In genomic region chr1:206803221-206803730, GRCh38 we compare ENCODE assay signal across 10 cellular contexts. TPM values are rescaled to one million over a fixed set of nuclear protein-coding genes. Genes with fewer than 3 reads are reported as not detected.
A peak's percentile ranks its signal among the peaks of the same experiment; 100 is the strongest.
DNase-seq lines count a peak whose midpoint lies in the region; ATAC-seq and TF ChIP-seq lines count a peak whose summit lies in the region.
"Had no signal": no experiment of that assay in that cellular context is flagged by ENCODE, and none has a peak within 500 bp of the region (broad histone marks: within the 10 kb centered on the region; RNA-seq: fewer than 3 reads in every experiment).

No MANE protein-coding gene starts in this region.

- no peak for TF ChIP-seq CTCF in PC-9 (conservative IDR thresholded peaks at IDR 0.05)

- POLR2A ChIA-PET in activated CD4-positive, alpha-beta memory T cell treated with anti-CD3 and anti-CD28 coated beads for 36 hours (lab: Charles Lee): interaction anchor here (0.7 to 5.3 kb wide), 14 partner anchors 8 to 247 kb away, joined by 3 to 44 read pairs (median 6); partner anchors contain the start of gene IL19
- POLR2A ChIA-PET in PC-9 (lab: Charles Lee; ENCODE audit: unreplicated experiment): no interaction called here

- H3K4me1 Mint-ChIP-seq in activated CD4-positive, alpha-beta memory T cell treated with anti-CD3 and anti-CD28 coated beads for 36 hours (ENCODE audit: low read depth): peaks cover 79% of the 10 kb centered on the region
- peaks cover 30 to 40% of the 10 kb centered on the region in 2 donors for H3K4me1 Mint-ChIP-seq in natural killer cell treated with Interleukin-12 subunit alpha and Interleukin-12 subunit beta and Interleukin-15 and Interleukin-18, amount 100 ng/mL, for 72 hours (ENCODE audit: low read depth in 2 of 2)

- H3K36me3 ChIP-seq in PC-9 (ENCODE audit: low read depth): no peaks in the 10 kb centered on the region
- H3K36me3 ChIP-seq: upper lobe of left lung had no signal

- H3K27me3 ChIP-seq in PC-9 (ENCODE audit: insufficient read depth, low read depth): 0 out of 2 replicates have a peak, but pooled peaks cover 5% of the 10 kb centered on the region
- H3K27me3 ChIP-seq: upper lobe of left lung had no signal

- H3K4me3 ChIP-seq in PC-9: no peak overlapping the region
- H3K4me3 ChIP-seq: upper lobe of left lung had no signal

- peak overlapping the region; percentile 66 for H3K27ac Mint-ChIP-seq in activated CD4-positive, alpha-beta memory T cell treated with anti-CD3 and anti-CD28 coated beads for 36 hours
- peak overlapping the region in 1 of 2 donors; percentile 13 for H3K27ac Mint-ChIP-seq in natural killer cell treated with Interleukin-12 subunit alpha and Interleukin-12 subunit beta and Interleukin-15 and Interleukin-18, amount 100 ng/mL, for 72 hours

- intact Hi-C loops in activated CD4-positive, alpha-beta memory T cell treated with anti-CD3 and anti-CD28 coated beads for 36 hours (cut with micrococcal nuclease): loop anchor here (1.0 to 5.0 kb wide), 9 partner anchors 9 to 698 kb away; partner anchors contain the start of gene IKBKE
- intact Hi-C loops in PC-9 (cut with micrococcal nuclease; ENCODE audit: unreplicated experiment): no loop called here

- no peak overlapping the region for H3K27ac ChIP-seq in PC-9

- H3K79me2 ChIP-seq in PC-9 (ENCODE audit: low read depth): no peaks in the 10 kb centered on the region

- H3K9me3 ChIP-seq in PC-9 (ENCODE audit: insufficient read depth, low read depth): peaks cover 3% of the 10 kb centered on the region; the same call in 1 of the 2 replicates
- H3K9me3 ChIP-seq: upper lobe of left lung had no signal

- H3K27me3 Mint-ChIP-seq in activated CD4-positive, alpha-beta memory T cell treated with anti-CD3 and anti-CD28 coated beads for 36 hours: peaks cover 13% of the 10 kb centered on the region
- H3K27me3 Mint-ChIP-seq in natural killer cell treated with Interleukin-12 subunit alpha and Interleukin-12 subunit beta and Interleukin-15 and Interleukin-18, amount 100 ng/mL, for 72 hours: peaks cover 18 to 41% of the 10 kb centered on the region in 2 donors

- CTCF ChIA-PET in activated CD4-positive, alpha-beta memory T cell treated with anti-CD3 and anti-CD28 coated beads for 36 hours (lab: Charles Lee): interaction anchor here (0.6 to 11.3 kb wide), 16 partner anchors 9 to 168 kb away, joined by 3 to 315 read pairs (median 6); partner anchors contain the start of genes DYRK3 and FCMR
- CTCF ChIA-PET in PC-9 (lab: Charles Lee): interaction anchor here (0.6 kb wide), 1 partner anchor 1981 kb away, joined by 4 read pairs; no protein-coding TSS in a partner anchor

- peak; percentile 99 for ATAC-seq in GM19043 (IDR thresholded peaks at IDR 0.05; ENCODE audit: low read depth, unreplicated experiment)
- peak; percentile 95 for ATAC-seq in HG03103 (IDR thresholded peaks at IDR 0.05; ENCODE audit: low read depth, unreplicated experiment)
- ATAC-seq in natural killer cell treated with Interleukin-12 subunit alpha and Interleukin-12 subunit beta and Interleukin-15 and Interleukin-18, amount 100 ng/mL, for 72 hours: peak; percentile 89 to 98

- DNase-seq in activated CD4-positive, alpha-beta memory T cell treated with anti-CD3 and anti-CD28 coated beads for 36 hours: peak; percentile 89
- DNase-seq in natural killer cell treated with Interleukin-12 subunit alpha and Interleukin-12 subunit beta and Interleukin-15 and Interleukin-18, amount 100 ng/mL, for 72 hours (ENCODE audit: low spot score): no peak
- DNase-seq in DMS53 (lab: John Stamatoyannopoulos, UW): no peak
- no peak for DNase-seq in NCI-H69 (lab: John Stamatoyannopoulos, UW)
- no peak for DNase-seq in NCI-H524 treated with DMSO at 0.1 percent for 48 hours (lab: John Stamatoyannopoulos, UW)
- no peak for DNase-seq in PC-9

- H3K9me3 Mint-ChIP-seq in activated CD4-positive, alpha-beta memory T cell treated with anti-CD3 and anti-CD28 coated beads for 36 hours: no peaks in the 10 kb centered on the region
- H3K9me3 Mint-ChIP-seq in natural killer cell treated with Interleukin-12 subunit alpha and Interleukin-12 subunit beta and Interleukin-15 and Interleukin-18, amount 100 ng/mL, for 72 hours: no peaks in the 10 kb centered on the region

- no peaks in the 10 kb centered on the region for H4K20me1 ChIP-seq in PC-9 (ENCODE audit: insufficient read depth)

- H3K4me2 ChIP-seq in PC-9: no peak overlapping the region

- peak overlapping the region; percentile 35 for H3K4me3 Mint-ChIP-seq in activated CD4-positive, alpha-beta memory T cell treated with anti-CD3 and anti-CD28 coated beads for 36 hours
- H3K4me3 Mint-ChIP-seq in natural killer cell treated with Interleukin-12 subunit alpha and Interleukin-12 subunit beta and Interleukin-15 and Interleukin-18, amount 100 ng/mL, for 72 hours: peak overlapping the region; percentile 26

- no TSS peak for BruUV-seq in PC-9 (replicated peaks; lab: Mats Ljungman, UMichigan)

- 0 out of 2 replicates have a peak, but pooled peaks cover 4% of the 10 kb centered on the region for H3F3A ChIP-seq in PC-9 (ENCODE audit: insufficient read depth, low read depth)

- no peak overlapping the region for H2AFZ ChIP-seq in PC-9

- H3K9me2 ChIP-seq in PC-9 (ENCODE audit: insufficient read depth): no peaks in the 10 kb centered on the region

- H3K36me3 Mint-ChIP-seq in activated CD4-positive, alpha-beta memory T cell treated with anti-CD3 and anti-CD28 coated beads for 36 hours: peaks cover 4% of the 10 kb centered on the region
- no peaks in the 10 kb centered on the region for H3K36me3 Mint-ChIP-seq in natural killer cell treated with Interleukin-12 subunit alpha and Interleukin-12 subunit beta and Interleukin-15 and Interleukin-18, amount 100 ng/mL, for 72 hours

- no peaks in the 10 kb centered on the region for H3K4me1 ChIP-seq in PC-9 (replicated peaks; ENCODE audit: insufficient read depth)

RNA-seq across cellular contexts. Expression of gene IL10, which starts 31.0 kb away (rescaled TPM):
- 10 to 100 TPM; 17.3 to 18.5 TPM for total RNA-seq in activated CD4-positive, alpha-beta memory T cell treated with anti-CD3 and anti-CD28 coated beads for 36 hours
- under 1 TPM in 1 of 2 donors, not detected in 1; 0.95 TPM for total RNA-seq in natural killer cell treated with Interleukin-12 subunit alpha and Interleukin-12 subunit beta and Interleukin-15 and Interleukin-18, amount 100 ng/mL, for 72 hours
- not detected in 2 replicates for total RNA-seq in PC-9 (2021)
- total RNA-seq: fibroblast of lung had no signal

RNA-seq across cellular contexts. Expression of gene IL19, which starts 32.7 kb away (rescaled TPM):
- under 1 TPM in 1 of 2 experiments, not detected in 1; 0.21 TPM for total RNA-seq in activated CD4-positive, alpha-beta memory T cell treated with anti-CD3 and anti-CD28 coated beads for 36 hours
- total RNA-seq in natural killer cell treated with Interleukin-12 subunit alpha and Interleukin-12 subunit beta and Interleukin-15 and Interleukin-18, amount 100 ng/mL, for 72 hours: not detected
- not detected in 2 replicates for total RNA-seq in PC-9 (2021)
- total RNA-seq: fibroblast of lung, upper lobe of left lung had no signal

Comparison
In these comparisons a context has a peak if more than half of its experiments do, and no peak if none do; other contexts are left out.
1. RNA of gene IL10, which starts 31.0 kb away (total RNA-seq): 17.3 to 18.5 TPM in activated CD4-positive, alpha-beta memory T cell treated with anti-CD3 and anti-CD28 coated beads for 36 hours; 0.95 TPM in natural killer cell treated with Interleukin-12 subunit alpha and Interleukin-12 subunit beta and Interleukin-15 and Interleukin-18, amount 100 ng/mL, for 72 hours and not detected in PC-9; every median in the first group is over 4 times any median in the second.
2. Peak in every context shown above with its lines, with median percentiles within 50 percentile points of each other: ATAC-seq.